8 cellular contexts compared by ENCODE assay signal in genomic region chr15:34223904-34224596, GRCh38. TPM values are rescaled to one million over a fixed set of nuclear protein-coding genes. Genes with fewer than 3 reads are reported as not detected.
DNase-seq lines count a peak whose midpoint lies in the region; ATAC-seq and TF ChIP-seq lines count a peak whose summit lies in the region.

No MANE protein-coding gene starts in this region.

- peak overlapping the region; percentile 98 for H3K4me3 ChIP-seq in NB4 (ENCODE audit: low read depth, low read length)
- peak overlapping the region; percentile 79 for H3K4me3 ChIP-seq in lung
- H3K4me3 ChIP-seq in transverse colon, result peak overlapping the region; percentile 67 to 87 (median 76)

- H3K9me3 ChIP-seq in lung (ENCODE audit: control insufficient read depth in 2 of 2, insufficient read depth in 1 of 2, low read length in 1 of 2), result no peaks in the 10 kb centered on the region
- H3K9me3 ChIP-seq in transverse colon, result no peaks in the 10 kb centered on the region

- H3K36me3 ChIP-seq in lung (ENCODE audit: control insufficient read depth in 2 of 2, insufficient read depth in 2 of 2, low read length in 2 of 2) (peaks cover 3 to 6% of the 10 kb centered on the region in 2 donors), transverse colon (peaks cover 0 to 12% (median 2%) of the 10 kb centered on the region in 4 donors)

- no peak for TF ChIP-seq CTCF in NB4 (IDR thresholded peaks at IDR 0.05; ENCODE audit: low read depth, low read length)
- no peak for TF ChIP-seq CTCF in lung (IDR thresholded peaks at IDR 0.05; ENCODE audit: control extremely low read depth, extremely low read depth)
- no peak for TF ChIP-seq CTCF in transverse colon (IDR thresholded peaks at IDR 0.05)

- TF ChIP-seq POLR2A in NB4 (IDR thresholded peaks at IDR 0.05; ENCODE audit: extremely low read depth, insufficient read length) (no peak), transverse colon (IDR thresholded peaks at IDR 0.05) (no peak)

- ATAC-seq in GM18498 (IDR thresholded peaks at IDR 0.05; ENCODE audit: unreplicated experiment), result peak; percentile 13
- no peak for ATAC-seq in lung (ENCODE audit: insufficient read depth, low FRiP score)
- no peak for ATAC-seq in HG03159 (IDR thresholded peaks at IDR 0.05; ENCODE audit: unreplicated experiment)

- DNase-seq in NB4 (ENCODE audit: low read depth) (peak; percentile 40), cerebellum (ENCODE audit: low spot score) (peak; percentile 15), lung (ENCODE audit: low spot score) (no peak), transverse colon (peak; percentile 9), KG1 (lab: John Stamatoyannopoulos, UW) (no peak)
- DNase-seq in stimulated activated CD4-positive, alpha-beta T cell treated with anti-CD3 and anti-CD28 coated beads, Interleukin-1b, Interleukin-23, amount 100 ng/mL, for 48 hours, result no peak

- in situ Hi-C loops in transverse colon (cut with MboI; ENCODE audit: low pct_ligation_motif_present in 1 of 4, low pct_unique_long_range_greater_than_20kb in 1 of 4, low sequenced_read_pairs in 3 of 4), result loop anchor here in 3 of 4 donors (5.0 to 25.0 kb wide), 3 partner anchors 119 to 162 kb away; partner anchors contain the start of genes EMC7 (in 3 of the 3) and PGBD4 (in 3 of the 3)

- no peak for TF ChIP-seq EP300 in transverse colon (IDR thresholded peaks at IDR 0.05; ENCODE audit: low read depth)

- H3K27ac ChIP-seq in lung (ENCODE audit: low read depth in 1 of 2, low read length in 1 of 2) (peak overlapping the region; percentile 85 to 90), transverse colon (peak overlapping the region; percentile 85 to 93 (median 90))

- WGBS in lung, 2 donors, result 45 to 48% methylated on average over 24 of the region's 24 CpGs
- 27 to 54% methylated on average over 2 to 24 of the region's 24 CpGs for WGBS in transverse colon (ENCODE audit: low coverage in 1 of 2), 2 donors

- peaks cover 0 to 6% of the 10 kb centered on the region in 2 donors for H3K4me1 ChIP-seq in lung (ENCODE audit: control insufficient read depth in 2 of 2, insufficient read depth in 2 of 2, low read length in 2 of 2)
- peaks cover 7 to 24% (median 11%) of the 10 kb centered on the region in 4 donors for H3K4me1 ChIP-seq in transverse colon

- H3K27me3 ChIP-seq in lung (ENCODE audit: control insufficient read depth, insufficient read depth) (no peaks in the 10 kb centered on the region), transverse colon (no peaks in the 10 kb centered on the region)

- intact Hi-C loops in transverse colon (cut with DNase I; ENCODE audit: low total_unique reads), result loop anchor here (5.0 kb wide), 1 partner anchor 122 kb away; the partner anchor contains the start of genes EMC7 and PGBD4

RNA-seq across cellular contexts. Expression of gene EMC4, which starts 0.8 kb away (rescaled TPM):
- 75.0 TPM for total RNA-seq in cerebellum
- total RNA-seq in lung, result 100 to 1,000 TPM; 105 to 117 TPM
- 100 to 1,000 TPM; 123 to 183 TPM for polyA plus RNA-seq in lung
- 100 to 1,000 TPM in 2 of 4 donors, 10 to 100 TPM in 2; 71.4 to 148 (median 111) TPM for total RNA-seq in transverse colon

RNA-seq across cellular contexts. Expression of gene KATNBL1, which starts 14.2 kb away (rescaled TPM):
- total RNA-seq in cerebellum (110 TPM), lung (100 to 1,000 TPM in 1 of 2 donors, 10 to 100 TPM in 1; 40.3 to 112 TPM), transverse colon (100 to 1,000 TPM in 1 of 4 donors, 10 to 100 TPM in 3; 41.1 to 137 (median 80.3) TPM)
- 10 to 100 TPM; 25.7 to 33.6 TPM for polyA plus RNA-seq in lung

Comparison
In these comparisons a context has a peak if more than half of its experiments do, and no peak if none do; other contexts are left out.
1. DNase-seq: peak in NB4 (single experiment), cerebellum (single experiment) and transverse colon (single experiment); none in lung (single experiment), KG1 (single experiment) and stimulated activated CD4-positive, alpha-beta T cell treated with anti-CD3 and anti-CD28 coated beads, Interleukin-1b, Interleukin-23, amount 100 ng/mL, for 48 hours (single experiment).
2. Peak in every context shown above with its lines, with median percentiles within 50 percentile points of each other: H3K4me3 ChIP-seq.